ENCODE assay signal across 8 cellular contexts in the genomic region with DNA sequence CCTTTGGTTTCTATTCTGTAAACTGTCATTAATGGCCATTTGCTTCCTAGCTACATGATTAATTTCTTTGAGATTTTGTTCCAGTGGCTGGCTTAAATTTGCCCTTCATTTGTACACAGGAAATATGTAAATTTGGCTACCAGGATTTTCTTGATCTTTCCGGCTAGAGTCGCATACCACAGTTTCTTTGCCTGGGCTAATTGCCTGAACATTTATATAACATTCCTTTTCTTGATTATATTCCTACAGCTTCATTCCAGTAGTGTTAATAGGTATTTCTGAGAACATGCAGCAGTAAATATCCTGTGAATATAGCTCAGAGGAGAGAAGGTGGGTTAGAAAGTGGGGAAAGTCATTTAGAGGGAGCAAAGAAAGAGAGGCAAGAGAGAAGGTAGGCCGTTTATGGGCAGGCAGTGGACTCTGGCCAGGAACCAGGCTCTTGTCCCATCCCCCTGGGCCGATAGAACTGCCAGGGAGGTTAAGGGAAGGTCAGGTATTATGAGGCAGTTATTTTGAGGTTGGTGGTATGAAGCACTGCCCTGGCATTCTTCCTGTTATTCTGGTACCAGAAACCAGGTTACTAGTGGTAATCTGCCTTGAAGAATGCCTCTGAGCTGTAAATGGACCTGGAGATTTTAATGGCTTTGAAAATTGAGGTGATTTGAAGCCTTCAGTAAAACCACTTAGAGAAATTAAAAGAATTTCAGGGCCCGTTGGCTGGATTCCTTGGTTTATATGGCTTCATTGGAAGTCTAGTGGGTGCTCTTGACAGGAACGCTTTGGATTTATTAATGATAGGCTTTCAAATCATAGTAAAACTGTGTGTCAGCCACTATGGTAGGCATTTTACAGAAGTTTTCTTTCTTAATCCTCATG. TPM values are rescaled to one million over a fixed set of nuclear protein-coding genes. Genes with fewer than 3 reads are reported as not detected.
A peak's percentile ranks its signal among the peaks of the same experiment; 100 is the strongest.
DNase-seq lines count a peak whose midpoint lies in the region; ATAC-seq and TF ChIP-seq lines count a peak whose summit lies in the region.

No MANE protein-coding gene starts in this region.

- intact Hi-C loops in dorsolateral prefrontal cortex (cut with DNase I) = loop anchor here (5.0 kb wide), 2 partner anchors 39 to 41 kb away; a partner anchor contains a TSS

- DNase-seq in ELF-1 (ENCODE audit: low read depth, low spot score) = peak; percentile 16
- no peak for DNase-seq in dorsolateral prefrontal cortex
- no peak for DNase-seq in SIG-M5 (lab: John Stamatoyannopoulos, UW)
- DNase-seq in ecto neural progenitor cell (ENCODE audit: low spot score) = no peak
- no peak for DNase-seq in T-helper 9 cell

- H3K27ac ChIP-seq in OCI-LY1 (ENCODE audit: low read depth, low read length, poor library complexity, severe bottlenecking) (peak overlapping the region; percentile 75), dorsolateral prefrontal cortex (peak overlapping the region in 54 of 59 donors; percentile 1 to 90 (median 61)), mucosa of rectum (ENCODE audit: low read depth in 2 of 2, low read length in 2 of 2) (peak overlapping the region; percentile 71 to 80)

- H2AFZ ChIP-seq in OCI-LY1 (ENCODE audit: low read length) = no peak overlapping the region

- H3F3A ChIP-seq in OCI-LY1 (ENCODE audit: insufficient read depth, low read length) = no peaks in the 10 kb centered on the region

- H3K9ac ChIP-seq in OCI-LY1 (ENCODE audit: low read length) (peak overlapping the region; percentile 88), mucosa of rectum (ENCODE audit: low read depth in 1 of 2, low read length in 2 of 2) (peak overlapping the region; percentile 13 to 41)

- no peaks in the 10 kb centered on the region for H3K9me2 ChIP-seq in OCI-LY1 (ENCODE audit: low read depth, low read length)

- peaks cover 85% of the 10 kb centered on the region for H3K79me2 ChIP-seq in OCI-LY1 (ENCODE audit: insufficient read depth, low read length)

- H3K9me3 ChIP-seq in OCI-LY1 (ENCODE audit: low read length) (no peaks in the 10 kb centered on the region), mucosa of rectum (ENCODE audit: control insufficient read depth in 2 of 2, low read length in 2 of 2) (no peaks in the 10 kb centered on the region)

- peaks cover 60% of the 10 kb centered on the region for H3K36me3 ChIP-seq in OCI-LY1 (ENCODE audit: insufficient read depth, low read length)
- H3K36me3 ChIP-seq in mucosa of rectum (ENCODE audit: control insufficient read depth in 2 of 2, insufficient read depth in 2 of 2, low read length in 2 of 2) = peaks cover 7 to 19% of the 10 kb centered on the region in 2 donors

- ATAC-seq in GM19328 (IDR thresholded peaks at IDR 0.05; ENCODE audit: unreplicated experiment) = no peak

- H3K4me2 ChIP-seq in OCI-LY1 (ENCODE audit: low read length) = peak overlapping the region; percentile 96

- no peak for TF ChIP-seq CTCF in OCI-LY1 (IDR thresholded peaks at IDR 0.05; ENCODE audit: low read length)
- no peak for TF ChIP-seq CTCF in dorsolateral prefrontal cortex (IDR thresholded peaks at IDR 0.05 in 54 of 56, conservative IDR thresholded peaks at IDR 0.05 in 2 of 56; ENCODE audit: low read depth in 1 of 56, partially characterized antibody in 56 of 56)

- H3K4me1 ChIP-seq in OCI-LY1 (ENCODE audit: insufficient read depth, low read length, severe bottlenecking) (peaks cover 43% of the 10 kb centered on the region), mucosa of rectum (ENCODE audit: control insufficient read depth in 2 of 2, insufficient read depth in 2 of 2, low read length in 2 of 2) (peaks cover 36 to 50% of the 10 kb centered on the region in 2 donors)

- no peaks in the 10 kb centered on the region for H3K27me3 ChIP-seq in OCI-LY1 (ENCODE audit: insufficient read depth, low read length)
- H3K27me3 ChIP-seq in dorsolateral prefrontal cortex = no peaks in the 10 kb centered on the region
- H3K27me3 ChIP-seq in mucosa of rectum (ENCODE audit: control insufficient read depth in 2 of 2, insufficient read depth in 2 of 2, low read length in 2 of 2) = no peaks in the 10 kb centered on the region

- H3K4me3 ChIP-seq in OCI-LY1 (ENCODE audit: low read depth, low read length, poor library complexity, severe bottlenecking) = peak overlapping the region; percentile 90
- peak overlapping the region in 53 of 59 donors; percentile 0 to 100 (median 96) for H3K4me3 ChIP-seq in dorsolateral prefrontal cortex
- H3K4me3 ChIP-seq in mucosa of rectum (ENCODE audit: low read length in 2 of 2) = peak overlapping the region; percentile 49 to 60

- no peaks in the 10 kb centered on the region for H4K20me1 ChIP-seq in OCI-LY1 (ENCODE audit: insufficient read depth, low read length)

RNA-seq across cellular contexts. Expression of a gene that starts 4.4 kb away (rescaled TPM):
- 100 to 1,000 TPM; 177 to 288 (median 215) TPM for total RNA-seq in dorsolateral prefrontal cortex

RNA-seq across cellular contexts. Expression of a gene that starts 9.6 kb away (rescaled TPM):
- 10 to 100 TPM; 14.4 to 30.4 (median 22.9) TPM for total RNA-seq in dorsolateral prefrontal cortex

RNA-seq across cellular contexts. Expression of a gene that starts 42.6 kb away (rescaled TPM):
- total RNA-seq in dorsolateral prefrontal cortex = 100 to 1,000 TPM; 262 to 795 (median 615) TPM

RNA-seq across cellular contexts. Expression of a gene that starts 42.7 kb away (rescaled TPM):
- total RNA-seq in dorsolateral prefrontal cortex = 10 to 100 TPM; 18.5 to 43.3 (median 29.0) TPM
